In genomic region chr4:52408037-52408436, GRCh38 we compare ENCODE assay signal across 20 cellular contexts.
"Had no signal": no experiment of that assay in that cellular context is flagged by ENCODE, and none has a peak within 500 bp of the region (broad histone marks: within the 10 kb centered on the region; RNA-seq: fewer than 3 reads in every experiment).

No MANE protein-coding gene starts in this region.

- H3K4me2 ChIP-seq: neural progenitor cell had no signal

- H3K36me3 ChIP-seq: adrenal gland, ascending aorta, breast epithelium, heart left ventricle, neural progenitor cell, sigmoid colon, thoracic aorta, upper lobe of left lung had no signal

- H3K27me3 ChIP-seq: adrenal gland, ascending aorta, breast epithelium, heart left ventricle, neural progenitor cell, sigmoid colon, upper lobe of left lung had no signal

- H2AFZ ChIP-seq: neural progenitor cell had no signal

- H3K9ac ChIP-seq: neural progenitor cell had no signal

- H3K4me3 ChIP-seq: adrenal gland, ascending aorta, breast epithelium, dorsolateral prefrontal cortex, heart left ventricle, neural progenitor cell, sigmoid colon, thoracic aorta, upper lobe of left lung had no signal

- H3K4me1 ChIP-seq: adrenal gland, ascending aorta, breast epithelium, neural progenitor cell, sigmoid colon, upper lobe of left lung had no signal

- H3K4me1 Mint-ChIP-seq: central memory CD8-positive, alpha-beta T cell; naive thymus-derived CD4-positive, alpha-beta T cell; WTC11 had no signal

- H3K4me3 Mint-ChIP-seq: activated naive CD8-positive, alpha-beta T cell; central memory CD8-positive, alpha-beta T cell; effector memory CD8-positive, alpha-beta T cell; naive thymus-derived CD4-positive, alpha-beta T cell; neural progenitor cell; stimulated activated naive B cell treated with anti-CD40 and anti-IgM and Interleukin-4, amounts not matched to agents 10 μg/mL and 1 μg/mL and 100 μg/mL, for 72 hours; T-helper 1 cell treated with Interleukin-12 subunit alpha and Interleukin-12 subunit beta and Interleukin-4 antibody, amounts not matched to agents 30 μg/mL and 1 μg/mL, for 36 hours; WTC11 had no signal

- H3K27ac ChIP-seq: adrenal gland, ascending aorta, breast epithelium, dorsolateral prefrontal cortex, heart left ventricle, neural progenitor cell, sigmoid colon, thoracic aorta, upper lobe of left lung had no signal

- H3K9me3 ChIP-seq: adrenal gland, ascending aorta, thoracic aorta had no signal

- ATAC-seq: effector memory CD8-positive, alpha-beta T cell; heart left ventricle; left colon; naive thymus-derived CD4-positive, alpha-beta T cell; stimulated activated naive B cell treated with anti-CD40 and anti-IgM and Interleukin-4, amounts not matched to agents 10 μg/mL and 1 μg/mL and 100 μg/mL, for 72 hours; WTC11 had no signal

- H3K27ac Mint-ChIP-seq: activated naive CD8-positive, alpha-beta T cell; effector memory CD8-positive, alpha-beta T cell; naive thymus-derived CD4-positive, alpha-beta T cell; neural progenitor cell; stimulated activated naive B cell treated with anti-CD40 and anti-IgM and Interleukin-4, amounts not matched to agents 10 μg/mL and 1 μg/mL and 100 μg/mL, for 72 hours; T-helper 1 cell treated with Interleukin-12 subunit alpha and Interleukin-12 subunit beta and Interleukin-4 antibody, amounts not matched to agents 30 μg/mL and 1 μg/mL, for 36 hours; WTC11 had no signal

- DNase-seq: activated T-cell treated with anti-CD3 and anti-CD28 coated beads, Interleukin-2, amount 50 U/mL, for 1 hour; adrenal gland; dorsolateral prefrontal cortex; effector memory CD8-positive, alpha-beta T cell; heart left ventricle; left colon; naive thymus-derived CD4-positive, alpha-beta T cell; sigmoid colon; stimulated activated CD4-positive, alpha-beta T cell treated with anti-CD3 and anti-CD28 coated beads, Interleukin-2, amount 100 ng/mL, for 48 hours; stimulated activated CD8-positive, alpha-beta memory T cell treated with anti-CD3 and anti-CD28 coated beads, Interleukin-4, amount 100 ng/mL, for 48 hours; stimulated activated naive B cell treated with anti-CD40 and anti-IgM and Interleukin-4, amounts not matched to agents 10 μg/mL and 1 μg/mL and 100 μg/mL, for 72 hours; upper lobe of left lung had no signal
